ENCODE assay signal across 8 cellular contexts in genomic region chr13:81487151-81487550, GRCh38.
DNase-seq lines count a peak whose midpoint lies in the region; ATAC-seq and TF ChIP-seq lines count a peak whose summit lies in the region.

No MANE protein-coding gene starts in this region.

- no peaks in the 10 kb centered on the region for H3K36me3 ChIP-seq in brain microvascular endothelial cell (replicated peaks)
- H3K36me3 ChIP-seq in ovary = no peaks in the 10 kb centered on the region
- H3K36me3 ChIP-seq in suprapubic skin = no peaks in the 10 kb centered on the region

- no peaks in the 10 kb centered on the region for H3K27me3 Mint-ChIP-seq in neural crest cell (ENCODE audit: low read depth)

- no peaks in the 10 kb centered on the region for H3K4me1 ChIP-seq in ovary (ENCODE audit: insufficient read depth)
- no peaks in the 10 kb centered on the region for H3K4me1 ChIP-seq in suprapubic skin

- H3K27ac ChIP-seq in brain microvascular endothelial cell (no peak overlapping the region), ovary (no peak overlapping the region), suprapubic skin (no peak overlapping the region)

- no peak overlapping the region for H3K27ac Mint-ChIP-seq in neural crest cell (ENCODE audit: unreplicated experiment)

- ATAC-seq in HG03135 (IDR thresholded peaks at IDR 0.05; ENCODE audit: unreplicated experiment) = no peak

- TF ChIP-seq CTCF in brain microvascular endothelial cell (IDR thresholded peaks at IDR 0.05; ENCODE audit: low read depth, low read length, missing control alignments) = peak; percentile 35
- peak; percentile 57 for TF ChIP-seq CTCF in neural crest cell (conservative IDR thresholded peaks at IDR 0.05)
- no peak for TF ChIP-seq CTCF in ovary (IDR thresholded peaks at IDR 0.05)
- no peak for TF ChIP-seq CTCF in suprapubic skin (IDR thresholded peaks at IDR 0.05)

- H3K4me1 Mint-ChIP-seq in neural crest cell = no peaks in the 10 kb centered on the region

- H3K27me3 ChIP-seq in brain microvascular endothelial cell (replicated peaks) (no peaks in the 10 kb centered on the region), ovary (no peaks in the 10 kb centered on the region), suprapubic skin (no peaks in the 10 kb centered on the region)

- TF ChIP-seq POLR2A in ovary (IDR thresholded peaks at IDR 0.05) (no peak), suprapubic skin (IDR thresholded peaks at IDR 0.05) (no peak)

- 69 to 79% (median 74%) methylated on average over 3 of the region's 3 CpGs for WGBS in ovary, 3 donors
- 50% methylated on average over 3 of the region's 3 CpGs for WGBS in suprapubic skin

- no peak for TF ChIP-seq EP300 in ovary (IDR thresholded peaks at IDR 0.05)
- no peak for TF ChIP-seq EP300 in suprapubic skin (IDR thresholded peaks at IDR 0.05)

- H3K9me3 ChIP-seq in ovary = no peaks in the 10 kb centered on the region
- H3K9me3 ChIP-seq in suprapubic skin = no peaks in the 10 kb centered on the region

- H3K4me3 Mint-ChIP-seq in neural crest cell = no peak overlapping the region

- no peaks in the 10 kb centered on the region for H3K36me3 Mint-ChIP-seq in neural crest cell (ENCODE audit: low read depth)

- H3K9me3 Mint-ChIP-seq in neural crest cell = peaks cover 3% of the 10 kb centered on the region

- in situ Hi-C loops in brain microvascular endothelial cell (cut with HindIII; ENCODE audit: low pct_ligation_motif_present, low sequenced_read_pairs) = no loop called here

- peak; percentile 16 for DNase-seq in H4 (ENCODE audit: low spot score)
- peak; percentile 67 to 86 for DNase-seq in NCI-H526 (lab: John Stamatoyannopoulos, UW)
- DNase-seq in brain microvascular endothelial cell = peak; percentile 0
- DNase-seq in neural crest cell (ENCODE audit: low read depth, low spot score) = peak; percentile 12
- no peak for DNase-seq in HUDEP-2 (lab: John Stamatoyannopoulos, UW; ENCODE audit: unreplicated experiment in 76 of 76)
- no peak for DNase-seq in ovary
- DNase-seq in suprapubic skin (ENCODE audit: low spot score in 2 of 2) = no peak

- H3K4me3 ChIP-seq in brain microvascular endothelial cell (ENCODE audit: low read depth, low read length) = no peak overlapping the region
- H3K4me3 ChIP-seq in ovary = no peak overlapping the region
- no peak overlapping the region for H3K4me3 ChIP-seq in suprapubic skin

- intact Hi-C loops in ovary (cut with DNase I) = no loop called here

Comparison
In these comparisons a context has a peak if more than half of its experiments do, and no peak if none do; other contexts are left out.
1. DNase-seq: peak in H4 (single experiment), NCI-H526 (2 of 2), brain microvascular endothelial cell (single experiment) and neural crest cell (single experiment); none in HUDEP-2 (0 of 76), ovary (0 of 5) and suprapubic skin (0 of 2).
2. CTCF ChIP-seq: peak in brain microvascular endothelial cell (single experiment) and neural crest cell (single experiment); none in ovary (0 of 3) and suprapubic skin (0 of 2).